ENCODE assay signal across 9 cellular contexts in the genomic region with DNA sequence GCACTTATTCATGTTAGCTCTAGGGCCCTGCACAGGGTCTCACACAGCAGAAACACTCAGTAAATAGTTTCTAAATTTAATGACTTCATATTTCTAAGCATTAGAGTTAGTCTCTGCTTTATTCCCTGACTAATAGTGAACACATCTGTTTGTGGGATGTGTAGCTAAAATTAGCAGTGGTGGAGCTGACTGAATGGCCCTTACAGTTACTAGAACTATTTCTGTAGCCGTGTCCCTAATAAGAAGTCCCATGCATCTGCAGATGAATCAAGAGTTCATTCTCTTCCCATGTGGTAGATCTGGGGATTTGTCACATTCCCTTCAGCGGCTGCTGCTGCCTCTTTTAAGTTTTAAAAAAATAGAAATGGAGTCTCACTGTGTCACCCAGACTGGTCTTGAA. TPM values are rescaled to one million over a fixed set of nuclear protein-coding genes. Genes with fewer than 3 reads are reported as not detected.
DNase-seq lines count a peak whose midpoint lies in the region; ATAC-seq and TF ChIP-seq lines count a peak whose summit lies in the region.
"Had no signal": no experiment of that assay in that cellular context is flagged by ENCODE, and none has a peak within 500 bp of the region (broad histone marks: within the 10 kb centered on the region; RNA-seq: fewer than 3 reads in every experiment).

No MANE protein-coding gene starts in this region.

- no peaks in the 10 kb centered on the region; the same call in 1 of the 2 replicates for H3K79me2 ChIP-seq in OCI-LY7 (ENCODE audit: insufficient read depth, low read depth, low read length)

- peak; percentile 93 for DNase-seq in AG10803 (ENCODE audit: low read depth)
- DNase-seq in OCI-LY7 (ENCODE audit: low spot score): no peak
- DNase-seq in fibroblast of villous mesenchyme (ENCODE audit: low read depth): peak; percentile 74
- no peak for DNase-seq in psoas muscle
- DNase-seq in BE2C: no peak
- DNase-seq in SKM-1 (lab: John Stamatoyannopoulos, UW; ENCODE audit: unreplicated experiment): no peak
- DNase-seq in activated CD4-positive, alpha-beta T cell treated with anti-CD3 and anti-CD28 coated beads for 48 hours: no peak
- DNase-seq: NCI-H1417 treated with DMSO at 0.1 percent for 48 hours had no signal

- H3K27ac ChIP-seq in OCI-LY7 (ENCODE audit: low read depth, low read length, poor library complexity, severe bottlenecking): no peak overlapping the region
- peak overlapping the region; percentile 75 for H3K27ac ChIP-seq in psoas muscle

- no TSS peak for BruUV-seq in OCI-LY7 (replicated peaks; lab: Mats Ljungman, UMichigan)

- H3K27me3 ChIP-seq in psoas muscle (ENCODE audit: insufficient read depth in 3 of 3, low read length in 2 of 3) (no peaks in the 10 kb centered on the region), BE2C (peaks cover 6% of the 10 kb centered on the region)

- POLR2A ChIA-PET in OCI-LY7 (lab: Charles Lee): interaction anchor here (0.8 to 3.5 kb wide), 4 partner anchors 8 to 83 kb away, joined by 3 to 29 read pairs (median 6); no protein-coding TSS in a partner anchor

- 5 to 32% (median 14%) methylated on average over 2 of the region's 2 CpGs for WGBS in psoas muscle, 3 donors

- H4K20me1 ChIP-seq in OCI-LY7 (ENCODE audit: insufficient read depth, low read length): no peaks in the 10 kb centered on the region

- ATAC-seq in psoas muscle: peak; percentile 56 to 88 (median 79)
- ATAC-seq in HG02840 (IDR thresholded peaks at IDR 0.05; ENCODE audit: low FRiP score, unreplicated experiment): no peak

- intact Hi-C loops in OCI-LY7 (cut with micrococcal nuclease; ENCODE audit: unreplicated experiment): no loop called here
- intact Hi-C loops in psoas muscle (cut with DNase I): no loop called here

- H3K4me3 ChIP-seq in AG10803 (ENCODE audit: low read length) (no peak overlapping the region), OCI-LY7 (ENCODE audit: low read depth, low read length, poor library complexity, severe bottlenecking) (no peak overlapping the region), fibroblast of villous mesenchyme (ENCODE audit: low read depth, low read length) (no peak overlapping the region), psoas muscle (no peak overlapping the region), BE2C (ENCODE audit: low read depth, low read length) (no peak overlapping the region)

- no peaks in the 10 kb centered on the region for H3K9me2 ChIP-seq in OCI-LY7 (ENCODE audit: insufficient read depth, low read length)

- H3K36me3 ChIP-seq in OCI-LY7 (ENCODE audit: insufficient read depth, low read length) (peaks cover 45% of the 10 kb centered on the region), psoas muscle (ENCODE audit: insufficient read depth in 1 of 2, low read depth in 1 of 2) (peaks cover 0 to 32% of the 10 kb centered on the region in 2 donors), BE2C (no peaks in the 10 kb centered on the region)

- H3K4me1 ChIP-seq in OCI-LY7 (ENCODE audit: insufficient read depth, low read length, poor library complexity, severe bottlenecking) (peaks cover 37% of the 10 kb centered on the region), psoas muscle (peaks cover 49% of the 10 kb centered on the region), BE2C (no peaks in the 10 kb centered on the region)

- H2AFZ ChIP-seq in OCI-LY7 (ENCODE audit: low read length): no peak overlapping the region

- H3K9me3 ChIP-seq in OCI-LY7 (ENCODE audit: low read length) (no peaks in the 10 kb centered on the region), psoas muscle (no peaks in the 10 kb centered on the region), BE2C (no peaks in the 10 kb centered on the region)

- CTCF ChIA-PET in OCI-LY7 (lab: Charles Lee; ENCODE audit: unreplicated experiment): interaction anchor here (1.1 kb wide), 1 partner anchor 14 kb away, joined by 3 read pairs; no protein-coding TSS in a partner anchor

- H3K4me2 ChIP-seq in OCI-LY7 (ENCODE audit: low read length): 0 out of 2 replicates have a peak overlapping the region, but pooled peaks have one; percentile 1

- TF ChIP-seq CTCF in AG10803 (conservative IDR thresholded peaks at IDR 0.05; ENCODE audit: low read length) (no peak), OCI-LY7 (conservative IDR thresholded peaks at IDR 0.05; ENCODE audit: low read length) (no peak), fibroblast of villous mesenchyme (IDR thresholded peaks at IDR 0.05; ENCODE audit: insufficient read depth, low read depth, low read length) (no peak), psoas muscle (IDR thresholded peaks at IDR 0.05) (no peak), BE2C (IDR thresholded peaks at IDR 0.05; ENCODE audit: low read depth, low read length) (no peak)

RNA-seq across cellular contexts. Expression of a gene that starts 11.7 kb away (rescaled TPM):
- total RNA-seq in OCI-LY7 (2014; rRNA removed; shearing (Covaris generic)): 5.0 and 10.8 TPM in 2 replicates
- total RNA-seq in OCI-LY7 (2022): 21.6 and 21.9 TPM in 2 replicates
- 14.2 and 31.1 TPM in 2 replicates for total RNA-seq in fibroblast of villous mesenchyme
- 1 to 10 TPM; 3.0 to 8.3 (median 4.6) TPM for total RNA-seq in psoas muscle
- 1 to 10 TPM; 2.4 to 4.4 (median 3.9) TPM for polyA plus RNA-seq in psoas muscle
- not detected for polyA plus RNA-seq in BE2C (2012; ENCODE audit: insufficient read depth, insufficient read length, low read depth)

Comparison
In these comparisons a context has a peak if more than half of its experiments do, and no peak if none do; other contexts are left out.
1. DNase-seq: peak in AG10803 (single experiment) and fibroblast of villous mesenchyme (single experiment); none in OCI-LY7 (single experiment), psoas muscle (0 of 2), BE2C (single experiment), SKM-1 (single experiment) and activated CD4-positive, alpha-beta T cell treated with anti-CD3 and anti-CD28 coated beads for 48 hours (single experiment).